In the genomic region with DNA sequence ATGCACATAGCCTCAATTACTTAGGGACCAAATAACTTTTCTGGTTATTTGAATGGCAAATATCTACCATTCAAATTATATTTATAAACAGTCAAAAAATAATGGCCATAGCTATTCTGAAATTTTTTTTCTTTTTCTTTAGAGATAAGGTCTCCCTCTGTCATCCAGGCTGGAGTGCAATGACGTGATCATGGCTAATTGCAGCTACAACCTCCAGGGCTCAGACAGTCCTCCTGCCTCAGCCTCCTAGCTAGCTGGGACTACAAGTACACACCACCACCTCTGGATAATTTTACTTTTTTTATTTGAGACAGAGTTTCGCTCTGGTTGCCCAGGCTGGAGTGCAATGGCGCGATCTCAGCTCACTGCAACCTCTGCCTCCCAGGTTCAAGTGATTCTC, we compare ENCODE assay signal across 1 cellular context.
A peak's percentile ranks its signal among the peaks of the same experiment; 100 is the strongest.
TF ChIP-seq lines count a peak whose summit lies in the region.

No MANE protein-coding gene starts in this region.

TF ChIP-seq in K562, 482 proteins besides CTCF, POLR2A, EP300 and RAD21:
- TF ChIP-seq ELF2 (CRISPR knock-in tag; IDR thresholded peaks at IDR 0.05) (no peak), ZNF384 (IDR thresholded peaks at IDR 0.05; ENCODE audit: low read depth, low read length) (peak; percentile 63; the same call in 1 of the 2 replicates), ARID1B (IDR thresholded peaks at IDR 0.05) (0 out of 2 replicates have a peak, but pooled peaks have one; percentile 2), DDX20 (tag; IDR thresholded peaks at IDR 0.05; ENCODE audit: low read depth) (no peak), ATF7 (IDR thresholded peaks at IDR 0.05) (peak; percentile 55; the same call in 1 of the 2 replicates), DIDO1 (tag; IDR thresholded peaks at IDR 0.05; ENCODE audit: low read depth) (no peak), ZNF717 (CRISPR knock-in tag; IDR thresholded peaks at IDR 0.05) (no peak), CREM (IDR thresholded peaks at IDR 0.05; ENCODE audit: low read depth) (peak; percentile 39), ATF3 (IDR thresholded peaks at IDR 0.05) (peak; percentile 15; the same call in 1 of the 2 replicates), ATF3 (CRISPR knock-in tag; conservative IDR thresholded peaks at IDR 0.05) (no peak), KLF10 (CRISPR knock-in tag; IDR thresholded peaks at IDR 0.05) (no peak)
- TF ChIP-seq, protein P1, sequence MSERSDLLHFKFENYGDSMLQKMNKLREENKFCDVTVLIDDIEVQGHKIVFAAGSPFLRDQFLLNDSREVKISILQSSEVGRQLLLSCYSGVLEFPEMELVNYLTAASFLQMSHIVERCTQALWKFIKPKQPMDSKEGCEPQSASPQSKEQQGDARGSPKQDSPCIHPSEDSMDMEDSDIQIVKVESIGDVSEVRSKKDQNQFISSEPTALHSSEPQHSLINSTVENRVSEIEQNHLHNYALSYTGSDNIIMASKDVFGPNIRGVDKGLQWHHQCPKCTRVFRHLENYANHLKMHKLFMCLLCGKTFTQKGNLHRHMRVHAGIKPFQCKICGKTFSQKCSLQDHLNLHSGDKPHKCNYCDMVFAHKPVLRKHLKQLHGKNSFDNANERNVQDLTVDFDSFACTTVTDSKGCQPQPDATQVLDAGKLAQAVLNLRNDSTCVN (CRISPR knock-in tag; IDR thresholded peaks at IDR 0.05), result no peak
